Comparison of ENCODE assay signal across 8 cellular contexts in the genomic region with DNA sequence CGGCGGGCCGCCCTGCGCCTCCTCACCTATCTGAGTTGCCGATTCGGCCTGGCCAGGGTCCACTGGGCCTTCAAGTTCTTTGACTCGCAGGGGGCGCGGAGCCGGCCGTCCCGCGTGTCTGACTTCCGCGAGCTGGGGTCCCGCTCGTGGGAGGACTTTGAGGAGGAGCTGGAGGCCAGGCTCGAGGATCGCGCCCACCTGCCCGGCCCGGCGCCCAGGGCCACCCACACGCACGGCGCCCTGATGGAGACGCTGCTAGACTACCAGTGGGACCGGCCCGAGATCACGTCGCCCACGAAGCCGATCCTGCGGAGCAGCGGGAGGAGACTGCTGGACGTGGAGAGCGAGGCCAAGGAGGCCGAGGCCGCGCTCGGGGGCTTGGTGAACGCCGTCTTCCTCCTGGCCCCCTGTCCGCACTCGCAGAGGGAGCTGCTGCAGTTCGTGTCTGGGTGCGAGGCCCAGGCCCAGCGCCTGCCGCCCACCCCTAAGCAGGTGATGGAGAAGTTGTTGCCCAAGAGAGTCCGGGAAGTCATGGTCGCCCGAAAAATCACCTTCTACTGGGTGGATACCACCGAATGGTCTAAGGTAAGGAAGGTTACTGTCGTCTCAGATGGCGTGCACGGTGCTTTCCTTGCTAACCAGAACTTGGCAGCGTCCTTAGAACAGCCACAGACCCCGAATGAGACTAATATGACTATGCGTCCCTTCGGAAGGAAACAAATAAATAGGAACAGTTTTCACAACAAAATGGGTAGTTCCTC. TPM values are rescaled to one million over a fixed set of nuclear protein-coding genes. Genes with fewer than 3 reads are reported as not detected.
DNase-seq lines count a peak whose midpoint lies in the region; ATAC-seq and TF ChIP-seq lines count a peak whose summit lies in the region.

No MANE protein-coding gene starts in this region.

- no peak for TF ChIP-seq CTCF in dorsolateral prefrontal cortex (IDR thresholded peaks at IDR 0.05 in 54 of 56, conservative IDR thresholded peaks at IDR 0.05 in 2 of 56; ENCODE audit: low read depth in 1 of 56, partially characterized antibody in 56 of 56)
- no peak for TF ChIP-seq CTCF in GM10248 (IDR thresholded peaks at IDR 0.05; ENCODE audit: control extremely low read depth, extremely low read depth, low read depth, missing control alignments)

- no peak overlapping the region for H3K9ac ChIP-seq in muscle layer of colon (ENCODE audit: low read length)

- H3K36me3 ChIP-seq in muscle layer of colon (ENCODE audit: insufficient read depth, low read length): no peaks in the 10 kb centered on the region
- H3K36me3 ChIP-seq in aorta (ENCODE audit: control insufficient read depth in 1 of 2, insufficient read depth in 2 of 2, low read length in 1 of 2): no peaks in the 10 kb centered on the region

- peak; percentile 77 for DNase-seq in activated CD8-positive, alpha-beta memory T cell treated with anti-CD3 and anti-CD28 coated beads, Interleukin-2, amount 50 U/mL, for 48 hours
- DNase-seq in activated CD8-positive, alpha-beta memory T cell treated with anti-CD3 and anti-CD28 coated beads, Interleukin-2, amount 50 U/mL, for 4 hours: no peak
- DNase-seq in RKO (ENCODE audit: low spot score): peak; percentile 42
- no peak for DNase-seq in dorsolateral prefrontal cortex
- peak; percentile 48 to 80 for DNase-seq in aorta
- DNase-seq in GM10248 (ENCODE audit: extremely low spot score): no peak

- H3K9me3 ChIP-seq in muscle layer of colon (ENCODE audit: low read length) (no peaks in the 10 kb centered on the region), aorta (ENCODE audit: control insufficient read depth, low read length) (no peaks in the 10 kb centered on the region)

- WGBS in aorta, 2 donors: 1% methylated on average over 58 to 60 of the region's 60 CpGs

- H3K27ac ChIP-seq in dorsolateral prefrontal cortex (no peak overlapping the region), muscle layer of colon (ENCODE audit: low read depth, low read length) (no peak overlapping the region), aorta (ENCODE audit: low read depth in 1 of 2, low read length in 2 of 2) (no peak overlapping the region)

- peak; percentile 8 for ATAC-seq in HG02852 (IDR thresholded peaks at IDR 0.05; ENCODE audit: unreplicated experiment)
- ATAC-seq in aorta (ENCODE audit: low FRiP score): peak; percentile 27

- peak overlapping the region; percentile 32 to 95 (median 75) for H3K4me3 ChIP-seq in dorsolateral prefrontal cortex
- H3K4me3 ChIP-seq in muscle layer of colon (ENCODE audit: low read depth in 1 of 2, low read length in 2 of 2): peak overlapping the region; percentile 78 to 84
- H3K4me3 ChIP-seq in aorta (ENCODE audit: low read length in 2 of 2): peak overlapping the region; percentile 60 to 75

- intact Hi-C loops in dorsolateral prefrontal cortex (cut with DNase I) (no loop called here), aorta (cut with DNase I) (no loop called here)

- POLR2A ChIA-PET in GM10248 (lab: Yijun Ruan, JAX): interaction anchor here (0.8 to 1.1 kb wide), 3 partner anchors 12 to 57 kb away, joined by 3 to 8 read pairs (median 3); no protein-coding TSS in a partner anchor

- H3K27me3 ChIP-seq in dorsolateral prefrontal cortex (peaks cover 0 to 14% (median 0%) of the 10 kb centered on the region in 45 donors), muscle layer of colon (ENCODE audit: control insufficient read depth in 1 of 2, insufficient read depth in 2 of 2, low read length in 2 of 2) (no peaks in the 10 kb centered on the region), aorta (ENCODE audit: control insufficient read depth in 1 of 2, insufficient read depth in 2 of 2, low read length in 1 of 2) (no peaks in the 10 kb centered on the region)

- no peaks in the 10 kb centered on the region for H3K4me1 ChIP-seq in muscle layer of colon (ENCODE audit: insufficient read depth, low read length)
- no peaks in the 10 kb centered on the region for H3K4me1 ChIP-seq in aorta (ENCODE audit: control insufficient read depth in 1 of 2, insufficient read depth in 2 of 2, low read length in 2 of 2)

- CTCF ChIA-PET in GM10248 (lab: Yijun Ruan, JAX): interaction anchor here (0.7 to 2.0 kb wide), 6 partner anchors 9 to 217 kb away, joined by 3 to 10 read pairs (median 3); no protein-coding TSS in a partner anchor

RNA-seq across cellular contexts. Expression of a gene that starts 0.6 kb away (rescaled TPM):
- under 1 TPM in 102 of 120 experiments, not detected in 18; 0.06 to 0.72 (median 0.21) TPM for total RNA-seq in dorsolateral prefrontal cortex
- under 1 TPM; 0.16 to 0.60 TPM for total RNA-seq in aorta
- under 1 TPM in 1 of 2 donors, not detected in 1; 0.03 TPM for polyA plus RNA-seq in aorta

Comparison
In these comparisons a context has a peak if more than half of its experiments do, and no peak if none do; other contexts are left out.
1. DNase-seq: peak in activated CD8-positive, alpha-beta memory T cell treated with anti-CD3 and anti-CD28 coated beads, Interleukin-2, amount 50 U/mL, for 48 hours (single experiment), RKO (single experiment) and aorta (2 of 2); none in activated CD8-positive, alpha-beta memory T cell treated with anti-CD3 and anti-CD28 coated beads, Interleukin-2, amount 50 U/mL, for 4 hours (single experiment), dorsolateral prefrontal cortex (0 of 10) and GM10248 (single experiment).
2. Peak in every context shown above with its lines, with median percentiles within 50 percentile points of each other: H3K4me3 ChIP-seq.